1 cellular context compared by ENCODE assay signal in genomic region chr3:138213373-138214085, GRCh38.
TF ChIP-seq lines count a peak whose summit lies in the region.

No MANE protein-coding gene starts in this region.

TF ChIP-seq in K562, 482 proteins besides CTCF, POLR2A, EP300 and RAD21:
- TF ChIP-seq FOXM1 (IDR thresholded peaks at IDR 0.05; ENCODE audit: low read depth) (no peak), FOXM1 (CRISPR knock-in tag; IDR thresholded peaks at IDR 0.05; ENCODE audit: low read depth) (no peak), FOSL1 (tag; conservative IDR thresholded peaks at IDR 0.05) (peak; percentile 51), POLR2AphosphoS2 (IDR thresholded peaks at IDR 0.05; ENCODE audit: low read length) (no peak), ATF3 (IDR thresholded peaks at IDR 0.05) (peak; percentile 56; the same call in 1 of the 2 replicates), ATF3 (CRISPR knock-in tag; conservative IDR thresholded peaks at IDR 0.05) (no peak), SFPQ (IDR thresholded peaks at IDR 0.05; ENCODE audit: low read depth, low read length) (no peak), ZNF133 (CRISPR knock-in tag; IDR thresholded peaks at IDR 0.05) (no peak), JUND (IDR thresholded peaks at IDR 0.05; ENCODE audit: borderline replicate concordance, low read depth, low read length) (peak; percentile 41; the same call in 1 of the 2 replicates), JUND (tag; IDR thresholded peaks at IDR 0.05; ENCODE audit: borderline replicate concordance, low read depth, low read length) (no peak), DPF2 (IDR thresholded peaks at IDR 0.05) (0 out of 2 replicates have a peak, but pooled peaks have one; percentile 23)
TF ChIP-seq in K562: peak in this region for 4.
